9 cellular contexts compared by ENCODE assay signal in genomic region chrX:103584606-103585005, GRCh38. TPM values are rescaled to one million over a fixed set of nuclear protein-coding genes. Genes with fewer than 3 reads are reported as not detected.
A peak's percentile ranks its signal among the peaks of the same experiment; 100 is the strongest.
DNase-seq lines count a peak whose midpoint lies in the region; ATAC-seq and TF ChIP-seq lines count a peak whose summit lies in the region.
"Had no signal": no experiment of that assay in that cellular context is flagged by ENCODE, and none has a peak within 500 bp of the region (broad histone marks: within the 10 kb centered on the region; RNA-seq: fewer than 3 reads in every experiment).

No MANE protein-coding gene starts in this region.

- H3K36me3 Mint-ChIP-seq in activated CD4-positive, alpha-beta T cell treated with anti-CD3 and anti-CD28 coated beads, Interleukin-2, amount 10 ng/mL, durations not matched to agents 24 days and 14 days (ENCODE audit: low read depth), result no peaks in the 10 kb centered on the region
- no peaks in the 10 kb centered on the region for H3K36me3 Mint-ChIP-seq in stimulated activated effector memory CD8-positive, alpha-beta T cell treated with anti-CD3 and anti-CD28 coated beads, Interleukin-12 subunit alpha, Interleukin-12 subunit beta, amount 100 ng/mL, for 72 hours

- intact Hi-C loops in activated CD4-positive, alpha-beta T cell treated with anti-CD3 and anti-CD28 coated beads, Interleukin-2, amount 10 ng/mL, durations not matched to agents 24 days and 14 days (cut with micrococcal nuclease), result loop anchor here (5.0 kb wide), 1 partner anchor 43 kb away; the partner anchor contains the start of gene TCEAL1

- H3K9me3 Mint-ChIP-seq in activated CD4-positive, alpha-beta T cell treated with anti-CD3 and anti-CD28 coated beads, Interleukin-2, amount 10 ng/mL, durations not matched to agents 24 days and 14 days, result no peaks in the 10 kb centered on the region
- H3K9me3 Mint-ChIP-seq in stimulated activated effector memory CD8-positive, alpha-beta T cell treated with anti-CD3 and anti-CD28 coated beads, Interleukin-12 subunit alpha, Interleukin-12 subunit beta, amount 100 ng/mL, for 72 hours, result no peaks in the 10 kb centered on the region

- ATAC-seq in stimulated activated effector memory CD8-positive, alpha-beta T cell treated with anti-CD3 and anti-CD28 coated beads, Interleukin-12 subunit alpha, Interleukin-12 subunit beta, amount 100 ng/mL, for 72 hours, result no peak
- ATAC-seq in GM21390 (IDR thresholded peaks at IDR 0.05; ENCODE audit: unreplicated experiment), result no peak

- H3K27me3 Mint-ChIP-seq in activated CD4-positive, alpha-beta T cell treated with anti-CD3 and anti-CD28 coated beads, Interleukin-2, amount 10 ng/mL, durations not matched to agents 24 days and 14 days, result peaks cover 16% of the 10 kb centered on the region

- DNase-seq in activated CD4-positive, alpha-beta T cell treated with anti-CD3 and anti-CD28 coated beads, Interleukin-2, amount 10 ng/mL, durations not matched to agents 24 days and 14 days, result no peak
- no peak for DNase-seq in activated CD4-positive, alpha-beta T cell treated with anti-CD3 and anti-CD28 coated beads, Interleukin-2, amount 50 U/mL, for 48 hours
- peak; percentile 66 for DNase-seq in NCI-H748 (lab: John Stamatoyannopoulos, UW; ENCODE audit: unreplicated experiment)
- DNase-seq in fibroblast of pulmonary artery (ENCODE audit: low read depth), result peak; percentile 39
- DNase-seq in stimulated activated effector memory CD8-positive, alpha-beta T cell treated with anti-CD3 and anti-CD28 coated beads, Interleukin-12 subunit alpha, Interleukin-12 subunit beta, amount 100 ng/mL, for 72 hours (ENCODE audit: low spot score in 2 of 2), result no peak
- no peak for DNase-seq in NK-92 treated with Interleukin-12 subunit alpha and Interleukin-12 subunit beta, amount 100 ng/mL, for 24 hours (lab: John Stamatoyannopoulos, UW)
- DNase-seq in NCI-H226, result no peak
- DNase-seq: T1000 had no signal

- H3K4me1 Mint-ChIP-seq in activated CD4-positive, alpha-beta T cell treated with anti-CD3 and anti-CD28 coated beads, Interleukin-2, amount 10 ng/mL, durations not matched to agents 24 days and 14 days, result peaks cover 2% of the 10 kb centered on the region
- peaks cover 14% of the 10 kb centered on the region for H3K4me1 Mint-ChIP-seq in stimulated activated effector memory CD8-positive, alpha-beta T cell treated with anti-CD3 and anti-CD28 coated beads, Interleukin-12 subunit alpha, Interleukin-12 subunit beta, amount 100 ng/mL, for 72 hours

- no peak for TF ChIP-seq CTCF in fibroblast of pulmonary artery (IDR thresholded peaks at IDR 0.05; ENCODE audit: low read length, missing control alignments)

- no peak overlapping the region for H3K27ac Mint-ChIP-seq in activated CD4-positive, alpha-beta T cell treated with anti-CD3 and anti-CD28 coated beads, Interleukin-2, amount 10 ng/mL, durations not matched to agents 24 days and 14 days
- H3K27ac Mint-ChIP-seq in stimulated activated effector memory CD8-positive, alpha-beta T cell treated with anti-CD3 and anti-CD28 coated beads, Interleukin-12 subunit alpha, Interleukin-12 subunit beta, amount 100 ng/mL, for 72 hours, result no peak overlapping the region

- H3K4me3 ChIP-seq in fibroblast of pulmonary artery (replicated peaks; ENCODE audit: low read depth, low read length), result peak overlapping the region; percentile 76

- H3K4me3 Mint-ChIP-seq in activated CD4-positive, alpha-beta T cell treated with anti-CD3 and anti-CD28 coated beads, Interleukin-2, amount 10 ng/mL, durations not matched to agents 24 days and 14 days, result peak overlapping the region; percentile 37
- H3K4me3 Mint-ChIP-seq in stimulated activated effector memory CD8-positive, alpha-beta T cell treated with anti-CD3 and anti-CD28 coated beads, Interleukin-12 subunit alpha, Interleukin-12 subunit beta, amount 100 ng/mL, for 72 hours, result peak overlapping the region; percentile 74

RNA-seq across cellular contexts. Expression of gene TCEAL4, which starts 0.7 kb away (rescaled TPM):
- 3.7 and 4.4 TPM in 2 replicates for total RNA-seq in activated CD4-positive, alpha-beta T cell treated with anti-CD3 and anti-CD28 coated beads, Interleukin-2, amount 10 ng/mL, durations not matched to agents 24 days and 14 days

RNA-seq across cellular contexts. Expression of gene TCEAL3, which starts 23.2 kb away (rescaled TPM):
- 0.37 and 0.59 TPM in 2 replicates for total RNA-seq in activated CD4-positive, alpha-beta T cell treated with anti-CD3 and anti-CD28 coated beads, Interleukin-2, amount 10 ng/mL, durations not matched to agents 24 days and 14 days

RNA-seq across cellular contexts. Expression of gene TCEAL1, which starts 44.2 kb away (rescaled TPM):
- 3.2 and 3.8 TPM in 2 replicates for total RNA-seq in activated CD4-positive, alpha-beta T cell treated with anti-CD3 and anti-CD28 coated beads, Interleukin-2, amount 10 ng/mL, durations not matched to agents 24 days and 14 days

Comparison
In these comparisons a context has a peak if more than half of its experiments do, and no peak if none do; other contexts are left out.
1. DNase-seq: peak in NCI-H748 (single experiment) and fibroblast of pulmonary artery (single experiment); none in activated CD4-positive, alpha-beta T cell treated with anti-CD3 and anti-CD28 coated beads, Interleukin-2, amount 10 ng/mL, durations not matched to agents 24 days and 14 days (single experiment), activated CD4-positive, alpha-beta T cell treated with anti-CD3 and anti-CD28 coated beads, Interleukin-2, amount 50 U/mL, for 48 hours (0 of 2), stimulated activated effector memory CD8-positive, alpha-beta T cell treated with anti-CD3 and anti-CD28 coated beads, Interleukin-12 subunit alpha, Interleukin-12 subunit beta, amount 100 ng/mL, for 72 hours (0 of 2), NK-92 treated with Interleukin-12 subunit alpha and Interleukin-12 subunit beta, amount 100 ng/mL, for 24 hours (single experiment) and NCI-H226 (single experiment).